In genomic region chr1:1221887-1222574, GRCh38 we compare ENCODE assay signal across 21 cellular contexts. TPM values are rescaled to one million over a fixed set of nuclear protein-coding genes. Genes with fewer than 3 reads are reported as not detected.
DNase-seq lines count a peak whose midpoint lies in the region; ATAC-seq and TF ChIP-seq lines count a peak whose summit lies in the region.
"Had no signal": no experiment of that assay in that cellular context is flagged by ENCODE, and none has a peak within 500 bp of the region (broad histone marks: within the 10 kb centered on the region; RNA-seq: fewer than 3 reads in every experiment).

No MANE protein-coding gene starts in this region.

- no peak for TF ChIP-seq CTCF in RWPE1 (conservative IDR thresholded peaks at IDR 0.05; ENCODE audit: low read depth)
- no peak for TF ChIP-seq CTCF in neural progenitor cell (IDR thresholded peaks at IDR 0.05)

- no peak for ATAC-seq in esophagus mucosa

- peaks cover 0 to 2% (median 0%) of the 10 kb centered on the region in 8 donors for H3K9me3 Mint-ChIP-seq in CD4-positive, alpha-beta memory T cell
- H3K9me3 Mint-ChIP-seq in immature natural killer cell (no peaks in the 10 kb centered on the region), neural progenitor cell (no peaks in the 10 kb centered on the region)

- no peak for DNase-seq in CD4-positive, alpha-beta memory T cell
- DNase-seq in RWPE1 (ENCODE audit: low spot score) (no peak), immature natural killer cell (peak; percentile 80 to 84 (median 82)), neural progenitor cell (ENCODE audit: low spot score) (no peak), COLO829 (ENCODE audit: low spot score) (no peak), NCI-H2107 (lab: John Stamatoyannopoulos, UW) (no peak), amniotic stem cell (lab: John Stamatoyannopoulos, UW) (no peak)
- DNase-seq: EL; GF-D8; NCI-H1092 treated with DMSO at 0.1 percent for 48 hours; NCI-H1436 treated with DMSO at 0.1 percent for 48 hours; NCI-H2029; NCI-H2171; NCI-H345; NCI-H524; NCI-H774; NK-92 treated with Interleukin-12 subunit alpha and Interleukin-12 subunit beta, amount 100 ng/mL, for 24 hours had no signal

- H3K27ac Mint-ChIP-seq in CD4-positive, alpha-beta memory T cell, result peak overlapping the region in 4 of 7 donors; percentile 13 to 80 (median 58)
- peak overlapping the region; percentile 93 to 97 (median 94) for H3K27ac Mint-ChIP-seq in immature natural killer cell
- peak overlapping the region; percentile 53 for H3K27ac Mint-ChIP-seq in neural progenitor cell

- H3K9me3 ChIP-seq in CD4-positive, alpha-beta memory T cell (ENCODE audit: control insufficient read depth in 1 of 2, low read length in 2 of 2), result no peaks in the 10 kb centered on the region
- no peaks in the 10 kb centered on the region for H3K9me3 ChIP-seq in neural progenitor cell (ENCODE audit: low read depth)
- H3K9me3 ChIP-seq: SJSA1 had no signal

- H4K20me1 ChIP-seq in neural progenitor cell (ENCODE audit: low read depth), result no peaks in the 10 kb centered on the region

- peaks cover 4% of the 10 kb centered on the region for H3K79me2 ChIP-seq in neural progenitor cell (ENCODE audit: low read depth)

- H3K4me3 Mint-ChIP-seq in CD4-positive, alpha-beta memory T cell, result peak overlapping the region in 1 of 8 donors; percentile 30
- peak overlapping the region; percentile 78 to 83 (median 81) for H3K4me3 Mint-ChIP-seq in immature natural killer cell
- no peak overlapping the region for H3K4me3 Mint-ChIP-seq in neural progenitor cell

- no peaks in the 10 kb centered on the region for H3K27me3 ChIP-seq in CD4-positive, alpha-beta memory T cell (ENCODE audit: insufficient read depth, low read length)
- H3K27me3 ChIP-seq in neural progenitor cell, result no peaks in the 10 kb centered on the region
- H3K27me3 ChIP-seq: SJSA1 had no signal

- H3K9ac ChIP-seq in neural progenitor cell, result no peak overlapping the region

- intact Hi-C loops in CD4-positive, alpha-beta memory T cell (cut with micrococcal nuclease), result no loop called here

- H3K27ac ChIP-seq in CD4-positive, alpha-beta memory T cell (ENCODE audit: low read depth, low read length), result no peak overlapping the region
- H3K27ac ChIP-seq in RWPE1, result peak overlapping the region; percentile 55
- H3K27ac ChIP-seq in neural progenitor cell, result no peak overlapping the region
- H3K27ac ChIP-seq: C4-2B, SJSA1 had no signal

- H3K4me1 Mint-ChIP-seq in CD4-positive, alpha-beta memory T cell, result peaks cover 12 to 48% (median 27%) of the 10 kb centered on the region in 4 donors
- H3K4me1 Mint-ChIP-seq in immature natural killer cell (peaks cover 49 to 59% of the 10 kb centered on the region in 2 donors), neural progenitor cell (no peaks in the 10 kb centered on the region)

- H3K27me3 Mint-ChIP-seq in CD4-positive, alpha-beta memory T cell, result no peaks in the 10 kb centered on the region
- H3K27me3 Mint-ChIP-seq in immature natural killer cell (ENCODE audit: low read depth in 3 of 3) (peaks cover 6 to 28% (median 6%) of the 10 kb centered on the region in 3 donors), neural progenitor cell (ENCODE audit: insufficient read depth, low read depth) (peaks cover 9% of the 10 kb centered on the region)

- CTCF ChIA-PET in CD4-positive, alpha-beta memory T cell (lab: Charles Lee; ENCODE audit: partially characterized antibody), result no interaction called here
- CTCF ChIA-PET in RWPE1 (lab: Yijun Ruan, JAX), result no interaction called here

- no peak overlapping the region for H3K4me2 ChIP-seq in neural progenitor cell

- POLR2A ChIA-PET in CD4-positive, alpha-beta memory T cell (lab: Charles Lee; ENCODE audit: partially characterized antibody), result no interaction called here
- POLR2A ChIA-PET in RWPE1 (lab: Yijun Ruan, JAX; ENCODE audit: low non-redundant PET), result no interaction called here

- peaks cover 20 to 46% of the 10 kb centered on the region in 2 donors for H3K36me3 Mint-ChIP-seq in CD4-positive, alpha-beta memory T cell
- H3K36me3 Mint-ChIP-seq in immature natural killer cell (peaks cover 15 to 26% (median 18%) of the 10 kb centered on the region in 3 donors), neural progenitor cell (peaks cover 20% of the 10 kb centered on the region)

- peaks cover 30% of the 10 kb centered on the region for H3K4me1 ChIP-seq in CD4-positive, alpha-beta memory T cell (ENCODE audit: insufficient read depth, low read length)
- H3K4me1 ChIP-seq in neural progenitor cell, result no peaks in the 10 kb centered on the region
- H3K4me1 ChIP-seq: SJSA1 had no signal

- no peak overlapping the region for H2AFZ ChIP-seq in neural progenitor cell (replicated peaks)

- H3K4me3 ChIP-seq in CD4-positive, alpha-beta memory T cell (ENCODE audit: low read length in 2 of 2), result no peak overlapping the region
- H3K4me3 ChIP-seq in neural progenitor cell, result no peak overlapping the region
- H3K4me3 ChIP-seq: SJSA1 had no signal

- no peaks in the 10 kb centered on the region for H3F3A ChIP-seq in neural progenitor cell (ENCODE audit: low read depth)

- H3K36me3 ChIP-seq in CD4-positive, alpha-beta memory T cell (ENCODE audit: insufficient read depth, low read length), result peaks cover 40% of the 10 kb centered on the region
- no peaks in the 10 kb centered on the region for H3K36me3 ChIP-seq in neural progenitor cell

RNA-seq across cellular contexts. Expression of gene TNFRSF4, which starts 8.1 kb away (rescaled TPM):
- total RNA-seq in CD4-positive, alpha-beta memory T cell, result 10 to 100 TPM; 13.5 to 15.5 TPM
- 10 to 100 TPM; 63.2 to 75.1 TPM for polyA plus RNA-seq in CD4-positive, alpha-beta memory T cell
- polyA plus RNA-seq in immature natural killer cell, result 10 to 100 TPM in 2 of 3 donors, 1 to 10 TPM in 1; 7.6 to 16.3 (median 12.1) TPM
- 0.09 TPM in 1 of 2 replicates, not detected in the other for total RNA-seq in neural progenitor cell (ENCODE audit: low replicate concordance)
- total RNA-seq in esophagus mucosa, result 0.36 TPM
- total RNA-seq: H4, SJSA1 had no signal

RNA-seq across cellular contexts. Expression of gene SDF4, which starts 9.8 kb away (rescaled TPM):
- 100 to 1,000 TPM; 125 to 138 TPM for total RNA-seq in CD4-positive, alpha-beta memory T cell
- polyA plus RNA-seq in CD4-positive, alpha-beta memory T cell, result 100 to 1,000 TPM in 1 of 2 donors, 10 to 100 TPM in 1; 97.4 to 106 TPM
- 100 to 1,000 TPM; 157 to 240 (median 194) TPM for polyA plus RNA-seq in immature natural killer cell
- total RNA-seq in neural progenitor cell (ENCODE audit: low replicate concordance), result 16.6 and 43.4 TPM in 2 replicates
- total RNA-seq in esophagus mucosa, result 69.9 TPM

RNA-seq across cellular contexts. Expression of gene B3GALT6, which starts 10.0 kb away (rescaled TPM):
- total RNA-seq in CD4-positive, alpha-beta memory T cell, result 10 to 100 TPM; 23.0 to 23.7 TPM
- polyA plus RNA-seq in CD4-positive, alpha-beta memory T cell, result 10 to 100 TPM in 1 of 2 donors, 1 to 10 TPM in 1; 5.4 to 14.4 TPM
- polyA plus RNA-seq in immature natural killer cell, result 10 to 100 TPM in 1 of 3 donors, 1 to 10 TPM in 2; 5.3 to 13.9 (median 9.9) TPM
- total RNA-seq in neural progenitor cell (ENCODE audit: low replicate concordance) (15.8 and 32.4 TPM in 2 replicates), esophagus mucosa (8.4 TPM)

RNA-seq across cellular contexts. Expression of gene TNFRSF18, which starts 15.6 kb away (rescaled TPM):
- total RNA-seq in CD4-positive, alpha-beta memory T cell, result 1 to 10 TPM; 8.0 to 8.6 TPM
- polyA plus RNA-seq in CD4-positive, alpha-beta memory T cell, result 10 to 100 TPM; 22.1 to 27.1 TPM
- 100 to 1,000 TPM in 2 of 3 donors, 10 to 100 TPM in 1; 56.4 to 136 (median 105) TPM for polyA plus RNA-seq in immature natural killer cell
- total RNA-seq in neural progenitor cell (ENCODE audit: low replicate concordance) (not detected in 2 replicates), esophagus mucosa (16.3 TPM)
- total RNA-seq: H4, SJSA1 had no signal

RNA-seq across cellular contexts. Expression of gene C1QTNF12, which starts 24.5 kb away (rescaled TPM):
- total RNA-seq in CD4-positive, alpha-beta memory T cell, result 1 to 10 TPM; 2.4 to 3.3 TPM
- under 1 TPM in 1 of 2 donors, not detected in 1; 0.31 TPM for polyA plus RNA-seq in CD4-positive, alpha-beta memory T cell
- not detected for polyA plus RNA-seq in immature natural killer cell
- total RNA-seq in neural progenitor cell (ENCODE audit: low replicate concordance), result 0.28 and 2.1 TPM in 2 replicates
- total RNA-seq in esophagus mucosa, result 3.9 TPM
- total RNA-seq: H4 had no signal

Comparison
In these comparisons a context has a peak if more than half of its experiments do, and no peak if none do; other contexts are left out.
1. DNase-seq: peak in immature natural killer cell (3 of 3); none in CD4-positive, alpha-beta memory T cell (0 of 5), RWPE1 (single experiment), neural progenitor cell (single experiment), COLO829 (single experiment), NCI-H2107 (single experiment) and amniotic stem cell (single experiment).
2. RNA of gene TNFRSF4, which starts 8.1 kb away (total RNA-seq): 13.5 to 15.5 TPM in CD4-positive, alpha-beta memory T cell; 0.36 TPM in esophagus mucosa (single experiment) and 0.09 TPM in neural progenitor cell; every median in the first group is over 10 times any median in the second.
3. Peak in every context shown above with its lines, with median percentiles within 50 percentile points of each other: H3K27ac Mint-ChIP-seq.